Comparison of ENCODE assay signal across 1 cellular context in genomic region chr14:76768671-76769500, GRCh38.
TF ChIP-seq lines count a peak whose summit lies in the region.

No MANE protein-coding gene starts in this region.

TF ChIP-seq in GM12878, 131 proteins besides CTCF, POLR2A, EP300 and RAD21:
- TF ChIP-seq ZNF24 (IDR thresholded peaks at IDR 0.05) (no peak), ZBTB11 (CRISPR knock-in tag; IDR thresholded peaks at IDR 0.05) (no peak), NFXL1 (IDR thresholded peaks at IDR 0.05; ENCODE audit: borderline replicate concordance) (no peak), CBFB (IDR thresholded peaks at IDR 0.05; ENCODE audit: low read depth) (no peak), ELK1 (IDR thresholded peaks at IDR 0.05; ENCODE audit: low read depth, low read length) (no peak), NRF1 (conservative IDR thresholded peaks at IDR 0.05; ENCODE audit: low read depth, low read length) (no peak), KLF5 (IDR thresholded peaks at IDR 0.05; ENCODE audit: partially characterized antibody) (no peak), LARP7 (IDR thresholded peaks at IDR 0.05) (no peak)
